ENCODE assay signal across 25 cellular contexts in the genomic region with DNA sequence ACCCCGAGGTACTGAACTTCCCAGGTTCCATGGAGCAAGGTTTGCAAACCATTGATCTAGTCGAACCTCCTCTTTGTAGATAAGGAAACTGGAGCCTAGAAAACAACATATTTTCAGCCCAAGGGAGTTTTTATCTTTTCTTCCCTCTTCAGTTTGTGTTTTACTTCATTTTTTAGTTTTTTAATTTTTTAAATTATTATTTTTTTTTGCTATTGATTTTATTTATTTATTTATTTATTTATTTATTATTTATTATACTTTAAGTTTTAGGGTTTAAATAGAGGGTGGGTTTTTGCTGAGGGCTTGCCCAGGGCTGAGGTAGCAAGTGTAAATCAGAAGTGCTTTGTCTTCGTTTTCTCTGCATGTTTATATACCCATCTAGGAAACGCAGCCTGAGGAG. TPM values are rescaled to one million over a fixed set of nuclear protein-coding genes. Genes with fewer than 3 reads are reported as not detected.
DNase-seq lines count a peak whose midpoint lies in the region; ATAC-seq, FAIRE-seq and TF ChIP-seq lines count a peak whose summit lies in the region.
"Had no signal": no experiment of that assay in that cellular context is flagged by ENCODE, and none has a peak within 500 bp of the region (broad histone marks: within the 10 kb centered on the region; RNA-seq: fewer than 3 reads in every experiment).

No MANE protein-coding gene starts in this region.

- H3K4me1 ChIP-seq in CD4-positive, CD25-positive, alpha-beta regulatory T cell (ENCODE audit: control insufficient read depth, insufficient read depth, low read length, poor library complexity, severe bottlenecking): no peaks in the 10 kb centered on the region
- H3K4me1 ChIP-seq: A549; BLaER1 treated with 17β-estradiol and CSF1 and Interleukin-3, amounts not matched to agents 10 nM and 100 nM had no signal

- no peak for ATAC-seq in CD4-positive, CD25-positive, alpha-beta regulatory T cell (ENCODE audit: low read depth in 2 of 2)
- no peak for ATAC-seq in WTC11
- ATAC-seq in GM21737 (IDR thresholded peaks at IDR 0.05; ENCODE audit: unreplicated experiment): no peak
- ATAC-seq in HG02981 (IDR thresholded peaks at IDR 0.05; ENCODE audit: unreplicated experiment): no peak
- ATAC-seq: A549 had no signal

- peak; percentile 63 for FAIRE-seq in frontal cortex (lab: Jason Lieb, UNC)
- FAIRE-seq: A549, GM12891, GM19239 had no signal

- no peak overlapping the region for H3K4me3 Mint-ChIP-seq in CD4-positive, CD25-positive, alpha-beta regulatory T cell
- no peak overlapping the region for H3K4me3 Mint-ChIP-seq in WTC11
- H3K4me3 Mint-ChIP-seq: B cell; CD4-positive, alpha-beta memory T cell; CD8-positive, alpha-beta memory T cell had no signal

- H3K27ac Mint-ChIP-seq in CD4-positive, CD25-positive, alpha-beta regulatory T cell: peak overlapping the region in 2 of 3 donors; percentile 48 to 76
- H3K27ac Mint-ChIP-seq in WTC11: no peak overlapping the region
- H3K27ac Mint-ChIP-seq: B cell had no signal

- no peaks in the 10 kb centered on the region for H3K9me3 ChIP-seq in CD4-positive, CD25-positive, alpha-beta regulatory T cell (ENCODE audit: control insufficient read depth in 2 of 2, low read length in 2 of 2)
- H3K9me3 ChIP-seq: A549; BLaER1 treated with 17β-estradiol and CSF1 and Interleukin-3, amounts not matched to agents 10 nM and 100 nM had no signal

- H3K9me3 Mint-ChIP-seq in CD4-positive, CD25-positive, alpha-beta regulatory T cell: no peaks in the 10 kb centered on the region
- H3K9me3 Mint-ChIP-seq in WTC11: no peaks in the 10 kb centered on the region
- H3K9me3 Mint-ChIP-seq: CD4-positive, alpha-beta memory T cell; CD8-positive, alpha-beta memory T cell had no signal

- peaks cover 49% of the 10 kb centered on the region for H3K36me3 Mint-ChIP-seq in CD4-positive, CD25-positive, alpha-beta regulatory T cell
- H3K36me3 Mint-ChIP-seq in WTC11: peaks cover 9% of the 10 kb centered on the region

- no peak for DNase-seq in CD4-positive, CD25-positive, alpha-beta regulatory T cell
- DNase-seq in WTC11 (ENCODE audit: low spot score): no peak
- DNase-seq in frontal cortex (ENCODE audit: low spot score in 2 of 2): no peak
- DNase-seq in foreskin fibroblast: no peak
- no peak for DNase-seq in middle frontal gyrus (ENCODE audit: extremely low spot score, low spot score)
- DNase-seq: 8988T; AML-193; CD4-positive, alpha-beta memory T cell; CD8-positive, alpha-beta memory T cell; COR-L47; DMS 273 treated with DMSO at 0.1 percent for 48 hours; DMS153; DMS53; DMS79; DND-41; EL; GF-D8 had no signal

- TF ChIP-seq CTCF in WTC11 (IDR thresholded peaks at IDR 0.05): no peak
- TF ChIP-seq CTCF in foreskin fibroblast (IDR thresholded peaks at IDR 0.05; ENCODE audit: low read depth, low read length): no peak

- H3K27ac ChIP-seq in CD4-positive, CD25-positive, alpha-beta regulatory T cell (ENCODE audit: insufficient read depth, low read length, poor library complexity, severe bottlenecking): no peak overlapping the region
- H3K27ac ChIP-seq: A549; BLaER1 treated with 17β-estradiol and CSF1 and Interleukin-3, amounts not matched to agents 10 nM and 100 nM; C4-2B had no signal

- no peak overlapping the region for H3K4me3 ChIP-seq in CD4-positive, CD25-positive, alpha-beta regulatory T cell (ENCODE audit: low read depth, low read length)
- no peak overlapping the region for H3K4me3 ChIP-seq in foreskin fibroblast (ENCODE audit: low read depth in 1 of 2, low read length in 2 of 2)
- H3K4me3 ChIP-seq: A549; BLaER1 treated with 17β-estradiol and CSF1 and Interleukin-3, amounts not matched to agents 10 nM and 100 nM had no signal

- no peaks in the 10 kb centered on the region for H3K27me3 ChIP-seq in CD4-positive, CD25-positive, alpha-beta regulatory T cell (ENCODE audit: control insufficient read depth, insufficient read depth, low read length)
- H3K27me3 ChIP-seq: BLaER1 treated with 17β-estradiol and CSF1 and Interleukin-3, amounts not matched to agents 10 nM and 100 nM had no signal

- H3K27me3 Mint-ChIP-seq in CD4-positive, CD25-positive, alpha-beta regulatory T cell: no peaks in the 10 kb centered on the region
- no peaks in the 10 kb centered on the region for H3K27me3 Mint-ChIP-seq in WTC11 (ENCODE audit: low read depth)
- H3K27me3 Mint-ChIP-seq: B cell; CD4-positive, alpha-beta memory T cell; CD8-positive, alpha-beta memory T cell had no signal

- POLR2A ChIA-PET in WTC11 (lab: Charles Lee): no interaction called here

- H3K36me3 ChIP-seq in CD4-positive, CD25-positive, alpha-beta regulatory T cell (ENCODE audit: control insufficient read depth, insufficient read depth, low read length): peaks cover 43% of the 10 kb centered on the region

- CTCF ChIA-PET in WTC11 (lab: Charles Lee): no interaction called here

- peaks cover 0 to 9% (median 5%) of the 10 kb centered on the region in 4 donors for H3K4me1 Mint-ChIP-seq in CD4-positive, CD25-positive, alpha-beta regulatory T cell
- H3K4me1 Mint-ChIP-seq in WTC11: no peaks in the 10 kb centered on the region

TF ChIP-seq in WTC11, 78 proteins besides CTCF, POLR2A, EP300 and RAD21:
- TF ChIP-seq HMGA2 (CRISPR knock-in tag; IDR thresholded peaks at IDR 0.05): peak; percentile 94
- TF ChIP-seq KAT7 (CRISPR knock-in tag; IDR thresholded peaks at IDR 0.05; ENCODE audit: borderline replicate concordance): no peak
- no peak for TF ChIP-seq MXD4 (CRISPR knock-in tag; IDR thresholded peaks at IDR 0.05; ENCODE audit: borderline replicate concordance)
- no peak for TF ChIP-seq NFYB (CRISPR knock-in tag; conservative IDR thresholded peaks at IDR 0.05; ENCODE audit: low read depth)
TF ChIP-seq in WTC11: peak in this region for 1.

RNA-seq across cellular contexts. Expression of gene CEP164, which starts 26.9 kb away (rescaled TPM):
- total RNA-seq in CD4-positive, CD25-positive, alpha-beta regulatory T cell: 73.4 TPM
- polyA plus RNA-seq in CD4-positive, CD25-positive, alpha-beta regulatory T cell: 10 to 100 TPM; 19.7 to 30.9 (median 20.6) TPM
- total RNA-seq in WTC11 (2021) (21.0 to 23.5 TPM (median 21.8 TPM) in 3 replicates), frontal cortex (15.1 TPM)

RNA-seq across cellular contexts. Expression of gene BACE1, which starts 38.5 kb away (rescaled TPM):
- total RNA-seq in CD4-positive, CD25-positive, alpha-beta regulatory T cell: 6.9 TPM
- polyA plus RNA-seq in CD4-positive, CD25-positive, alpha-beta regulatory T cell: 1 to 10 TPM; 1.1 to 2.0 (median 1.4) TPM
- total RNA-seq in WTC11 (2021) (8.5 to 9.2 TPM (median 8.7 TPM) in 3 replicates), frontal cortex (21.2 TPM)
- total RNA-seq: B cell had no signal
